21 cellular contexts compared by ENCODE assay signal in genomic region chr7:74462707-74463100, GRCh38. TPM values are rescaled to one million over a fixed set of nuclear protein-coding genes. Genes with fewer than 3 reads are reported as not detected.
DNase-seq lines count a peak whose midpoint lies in the region; ATAC-seq, FAIRE-seq and TF ChIP-seq lines count a peak whose summit lies in the region.
"Had no signal": no experiment of that assay in that cellular context is flagged by ENCODE, and none has a peak within 500 bp of the region (broad histone marks: within the 10 kb centered on the region; RNA-seq: fewer than 3 reads in every experiment).

No MANE protein-coding gene starts in this region.

- SMC1A ChIA-PET in GM12878 (lab: Charles Lee; ENCODE audit: uncharacterized antibody, unreplicated experiment) = interaction anchor here (1.2 kb wide), 1 partner anchor 13 kb away, joined by 3 read pairs; no protein-coding TSS in a partner anchor

- no peak overlapping the region for H2AFZ ChIP-seq in GM12878 (ENCODE audit: control insufficient read depth, low read depth, low read length)

- H3K36me3 ChIP-seq in Caco-2 (ENCODE audit: control insufficient read depth, insufficient read depth, low read length) = 0 out of 2 replicates have a peak, but pooled peaks cover 1% of the 10 kb centered on the region
- H3K36me3 ChIP-seq in GM12878 (ENCODE audit: control insufficient read depth in 2 of 2, insufficient read depth in 2 of 2, low read length in 1 of 2) = no peaks in the 10 kb centered on the region
- H3K36me3 ChIP-seq: neutrophil had no signal

- FAIRE-seq in GM12878 (lab: Jason Lieb, UNC) = no peak

- no peak for TF ChIP-seq CTCF in Caco-2 (IDR thresholded peaks at IDR 0.05; ENCODE audit: insufficient read depth in 1 of 2, low read depth in 1 of 2, low read length in 1 of 2, severe bottlenecking in 1 of 2, unreplicated experiment in 1 of 2)
- no peak for TF ChIP-seq CTCF in GM12878 (IDR thresholded peaks at IDR 0.05 in 2 of 3, conservative IDR thresholded peaks at IDR 0.05 in 1 of 3; ENCODE audit: control insufficient read depth in 2 of 3, extremely low read depth in 1 of 3, insufficient read depth in 1 of 3, low read depth in 3 of 3, low read length in 3 of 3)
- no peak for TF ChIP-seq CTCF in omental fat pad (IDR thresholded peaks at IDR 0.05)

- TF ChIP-seq RAD21 in GM12878 (IDR thresholded peaks at IDR 0.05; ENCODE audit: insufficient read depth, low read depth, low read length) = no peak

- no peak overlapping the region for H3K4me3 ChIP-seq in Caco-2 (ENCODE audit: low read depth, low read length)
- H3K4me3 ChIP-seq in GM12878 = no peak overlapping the region
- H3K4me3 ChIP-seq: testis had no signal

- no peak for TF ChIP-seq POLR2A in GM12878 (IDR thresholded peaks at IDR 0.05; ENCODE audit: low read depth, low read length)

- intact Hi-C loops in Caco-2 (cut with micrococcal nuclease; ENCODE audit: unreplicated experiment) = no loop called here
- intact Hi-C loops in GM12878 (cut with micrococcal nuclease; ENCODE audit: unreplicated experiment) = no loop called here

- H4K20me1 ChIP-seq in GM12878 (ENCODE audit: control insufficient read depth, insufficient read depth) = no peaks in the 10 kb centered on the region

- no peaks in the 10 kb centered on the region for H3K27me3 Mint-ChIP-seq in Caco-2 (ENCODE audit: insufficient read depth, unreplicated experiment)
- H3K27me3 Mint-ChIP-seq: activated CD8-positive, alpha-beta memory T cell treated with anti-CD3 and anti-CD28 coated beads, Interleukin-2, amount 10 ng/mL, durations not matched to agents 7 days and 5 days had no signal

- no peaks in the 10 kb centered on the region for H3K9me3 Mint-ChIP-seq in Caco-2 (ENCODE audit: unreplicated experiment)
- H3K9me3 Mint-ChIP-seq: effector memory CD8-positive, alpha-beta T cell had no signal

- no peak overlapping the region for H3K4me3 Mint-ChIP-seq in Caco-2 (ENCODE audit: unreplicated experiment)
- H3K4me3 Mint-ChIP-seq: activated CD8-positive, alpha-beta memory T cell treated with anti-CD3 and anti-CD28 coated beads, Interleukin-2, amount 10 ng/mL, durations not matched to agents 7 days and 5 days; effector memory CD8-positive, alpha-beta T cell had no signal

- H3K4me2 ChIP-seq in GM12878 (ENCODE audit: control insufficient read depth, insufficient read depth) = no peak overlapping the region
- H3K4me2 ChIP-seq: KMS-11 had no signal

- peaks cover 28% of the 10 kb centered on the region for H3K4me1 Mint-ChIP-seq in Caco-2 (ENCODE audit: low read depth, unreplicated experiment)
- H3K4me1 Mint-ChIP-seq: activated CD8-positive, alpha-beta memory T cell treated with anti-CD3 and anti-CD28 coated beads, Interleukin-2, amount 10 ng/mL, durations not matched to agents 7 days and 5 days had no signal

- peak overlapping the region; percentile 76 for H3K27ac Mint-ChIP-seq in Caco-2 (ENCODE audit: unreplicated experiment)
- H3K27ac Mint-ChIP-seq: activated CD8-positive, alpha-beta memory T cell treated with anti-CD3 and anti-CD28 coated beads, Interleukin-2, amount 10 ng/mL, durations not matched to agents 7 days and 5 days; effector memory CD8-positive, alpha-beta T cell had no signal

- peaks cover 42% of the 10 kb centered on the region for H3K36me3 Mint-ChIP-seq in Caco-2 (ENCODE audit: insufficient read depth, unreplicated experiment)
- H3K36me3 Mint-ChIP-seq: activated CD8-positive, alpha-beta memory T cell treated with anti-CD3 and anti-CD28 coated beads, Interleukin-2, amount 10 ng/mL, durations not matched to agents 7 days and 5 days had no signal

- H3K9ac ChIP-seq in GM12878 (ENCODE audit: control insufficient read depth, insufficient read depth, low read length) = no peak overlapping the region
- H3K9ac ChIP-seq: KMS-11 had no signal

- in situ Hi-C loops in GM12878 (cut with MboI) = no loop called here

- no TSS peak for BruUV-seq in Caco-2 (replicated peaks; lab: Mats Ljungman, UMichigan)
- BruUV-seq in GM12878 (replicated peaks; lab: Mats Ljungman, UMichigan) = no TSS peak

- CTCF ChIA-PET in Caco-2 (lab: Charles Lee) = no interaction called here
- CTCF ChIA-PET in GM12878 (lab: Yijun Ruan, JAX) = interaction anchor here (1.5 to 7.1 kb wide), 2 partner anchors 13 to 103 kb away, joined by 7 to 25 read pairs; no protein-coding TSS in a partner anchor

- H3K9me3 ChIP-seq in Caco-2 (no peaks in the 10 kb centered on the region), GM12878 (replicated peaks; ENCODE audit: control insufficient read depth, insufficient read depth, low read length) (no peaks in the 10 kb centered on the region)
- H3K9me3 ChIP-seq: neutrophil, testis had no signal

- RAD21 ChIA-PET in GM12878 (lab: Charles Lee; ENCODE audit: unreplicated experiment) = interaction anchor here (1.1 kb wide), 1 partner anchor 15 kb away, joined by 3 read pairs; no protein-coding TSS in a partner anchor

- no peak overlapping the region for H3K27ac ChIP-seq in GM12878 (ENCODE audit: control insufficient read depth, insufficient read depth)
- H3K27ac ChIP-seq: HL-60, KMS-11, neutrophil, testis had no signal

- no peak for DNase-seq in Caco-2
- peak; percentile 36 for DNase-seq in HT-29 (ENCODE audit: low spot score)
- no peak for DNase-seq in GM12878 (ENCODE audit: low read depth, low spot score)
- no peak for DNase-seq in omental fat pad (ENCODE audit: low spot score)
- DNase-seq in stimulated activated CD4-positive, alpha-beta T cell treated with anti-CD3 and anti-CD28 coated beads, Interleukin-15, amount 100 ng/mL, for 24 hours = no peak
- no peak for DNase-seq in RKO (ENCODE audit: low spot score)
- no peak for DNase-seq in Ammon's horn (ENCODE audit: low spot score)
- no peak for DNase-seq in DMS79 treated with DMSO at 0.1 percent for 48 hours (lab: John Stamatoyannopoulos, UW)
- DNase-seq: activated CD4-positive, alpha-beta T cell treated with anti-CD3 and anti-CD28 coated beads for 1 hour; activated CD8-positive, alpha-beta memory T cell treated with anti-CD3 and anti-CD28 coated beads, Interleukin-2, amount 10 ng/mL, durations not matched to agents 7 days and 5 days; amniotic stem cell; Calu3; effector memory CD8-positive, alpha-beta T cell; midbrain; NCI-H1105; NCI-H524 treated with DMSO at 0.1 percent for 48 hours; stimulated activated CD4-positive, alpha-beta T cell treated with anti-CD3 and anti-CD28 coated beads, Interleukin-4, amount 100 ng/mL, for 24 hours; testis had no signal

- TF ChIP-seq EP300 in GM12878 (IDR thresholded peaks at IDR 0.05; ENCODE audit: borderline replicate concordance in 1 of 2, control insufficient read depth in 1 of 2, low read depth in 2 of 2, low read length in 2 of 2) = no peak

- peaks cover 22% of the 10 kb centered on the region for H3K4me1 ChIP-seq in Caco-2
- H3K4me1 ChIP-seq in GM12878 (ENCODE audit: control insufficient read depth, insufficient read depth, low read length) = peaks cover 2% of the 10 kb centered on the region; the same call in 1 of the 2 replicates

- peak; percentile 65 for ATAC-seq in GM12878
- ATAC-seq in omental fat pad (ENCODE audit: low FRiP score) = peak; percentile 53
- ATAC-seq: activated CD8-positive, alpha-beta memory T cell treated with anti-CD3 and anti-CD28 coated beads, Interleukin-2, amount 10 ng/mL, durations not matched to agents 7 days and 5 days; effector memory CD8-positive, alpha-beta T cell had no signal

- no peaks in the 10 kb centered on the region for H3K79me2 ChIP-seq in GM12878 (ENCODE audit: control insufficient read depth, insufficient read depth, low read length)

- POLR2A ChIA-PET in Caco-2 (lab: Charles Lee) = no interaction called here
- POLR2A ChIA-PET in GM12878 (lab: Charles Lee) = no interaction called here

- H3K27me3 ChIP-seq in Caco-2 (replicated peaks; ENCODE audit: control insufficient read depth, insufficient read depth, low read length) = no peaks in the 10 kb centered on the region
- no peaks in the 10 kb centered on the region for H3K27me3 ChIP-seq in GM12878 (replicated peaks in 1 of 2; ENCODE audit: control insufficient read depth in 2 of 2, insufficient read depth in 2 of 2, low read length in 1 of 2)
- H3K27me3 ChIP-seq: neutrophil, testis had no signal

- 6% methylated on average over 11 of the region's 11 CpGs for WGBS in GM12878 (ENCODE audit: insufficient coverage, insufficient replicate concordance, low lambda C conversion rate, missing lambda C conversion rate)

TF ChIP-seq in GM12878, 131 proteins besides CTCF, POLR2A, EP300 and RAD21 (continues in another document):
- TF ChIP-seq ZSCAN29 (IDR thresholded peaks at IDR 0.05) (no peak), SMARCA5 (IDR thresholded peaks at IDR 0.05) (no peak)
- TF ChIP-seq, protein P1, sequence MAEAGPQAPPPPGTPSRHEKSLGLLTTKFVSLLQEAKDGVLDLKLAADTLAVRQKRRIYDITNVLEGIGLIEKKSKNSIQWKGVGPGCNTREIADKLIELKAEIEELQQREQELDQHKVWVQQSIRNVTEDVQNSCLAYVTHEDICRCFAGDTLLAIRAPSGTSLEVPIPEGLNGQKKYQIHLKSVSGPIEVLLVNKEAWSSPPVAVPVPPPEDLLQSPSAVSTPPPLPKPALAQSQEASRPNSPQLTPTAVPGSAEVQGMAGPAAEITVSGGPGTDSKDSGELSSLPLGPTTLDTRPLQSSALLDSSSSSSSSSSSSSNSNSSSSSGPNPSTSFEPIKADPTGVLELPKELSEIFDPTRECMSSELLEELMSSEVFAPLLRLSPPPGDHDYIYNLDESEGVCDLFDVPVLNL (IDR thresholded peaks at IDR 0.05; ENCODE audit: low read depth, low read length) = no peak

RNA-seq across cellular contexts. Expression of gene GTF2IRD1, which starts 9.0 kb away (rescaled TPM):
- total RNA-seq in Caco-2 (2022) (53.6 and 54.6 TPM in 2 replicates), GM12878 (2014; rRNA removed) (0.65 and 0.96 TPM in 2 replicates), GM12878 (2014; rRNA removed; fragmentation: Illumina TruSeq; extraction: Trizol) (0.98 and 1.0 TPM in 2 replicates), GM12878 (2021) (2.6 and 3.0 TPM in 2 replicates), omental fat pad (10 to 100 TPM in 2 of 4 donors, 1 to 10 TPM in 2; 3.9 to 18.1 (median 11.0) TPM)
- 34.6 and 41.5 TPM in 2 replicates for total RNA-seq in HT-29 (2014; rRNA removed; shearing (Covaris generic))
- total RNA-seq in GM12878 (2013; cell fraction: nucleolus; rRNA removed) = 13.7 and 14.4 TPM in 2 replicates
- polyA plus RNA-seq in GM12878 (2011; ENCODE audit: low read depth) = 0.60 TPM
- polyA plus RNA-seq in GM12878 (2011; rRNA removed) (1.3 and 2.0 TPM in 2 replicates), GM12878 (2014; fragmentation: Illumina TruSeq; extraction: Trizol) (1.9 and 2.8 TPM in 2 replicates), GM12878 (2014; fragmentation: Nextera tagmentation; extraction: Ambion mirVana) (1 to 10 TPM in 1 of 2 experiments, under 1 TPM in 1; 0.48 to 1.8 TPM), GM12878 (2014; rRNA removed) (1.6 and 3.3 TPM in 2 replicates), GM12878 (2016; fragmentation: Nextera tagmentation; extraction: Ambion mirVana) (under 1 TPM; 0.57 to 0.62 TPM)
- polyA plus RNA-seq in GM12878 (2011; cell fraction: cytosol; rRNA removed) = 1.4 and 1.6 TPM in 2 replicates
- polyA plus RNA-seq in GM12878 (2011; cell fraction: nucleus; rRNA removed) = 1.6 TPM in 2 replicates
- 2.2 and 2.6 TPM in 2 replicates for polyA plus RNA-seq in GM12878 (2012)
- 0.59 and 2.0 TPM in 2 replicates for polyA minus RNA-seq in GM12878 (2011; rRNA and poly(A)+ RNA removed)
- polyA minus RNA-seq in GM12878 (2011; cell fraction: cytosol; rRNA and poly(A)+ RNA removed) = 0.94 and 1.5 TPM in 2 replicates
- 1.2 and 2.0 TPM in 2 replicates for polyA minus RNA-seq in GM12878 (2011; cell fraction: nucleus; rRNA and poly(A)+ RNA removed)
